In genomic region chr2:224922142-224922727, GRCh38 we compare ENCODE assay signal across 8 cellular contexts.
DNase-seq lines count a peak whose midpoint lies in the region; ATAC-seq and TF ChIP-seq lines count a peak whose summit lies in the region.

No MANE protein-coding gene starts in this region.

- no peaks in the 10 kb centered on the region for H3K9me3 Mint-ChIP-seq in stimulated activated naive CD8-positive, alpha-beta T cell treated with anti-CD3 and anti-CD28 coated beads, Interleukin-15, Interleukin-2, amounts not matched to agents 100 ng/mL and 50 ng/mL, for 24 hours
- no peaks in the 10 kb centered on the region for H3K9me3 Mint-ChIP-seq in activated CD8-positive, alpha-beta T cell treated with anti-CD3 and anti-CD28 coated beads, Interleukin-2, amount 10 ng/mL, durations not matched to agents 7 days and 5 days (ENCODE audit: insufficient read depth)

- no peak for TF ChIP-seq POLR2A in spleen (IDR thresholded peaks at IDR 0.05)

- H3K4me3 Mint-ChIP-seq in stimulated activated naive CD8-positive, alpha-beta T cell treated with anti-CD3 and anti-CD28 coated beads, Interleukin-15, Interleukin-2, amounts not matched to agents 100 ng/mL and 50 ng/mL, for 24 hours, result peak overlapping the region; percentile 44
- H3K4me3 Mint-ChIP-seq in activated CD8-positive, alpha-beta T cell treated with anti-CD3 and anti-CD28 coated beads, Interleukin-2, amount 10 ng/mL, durations not matched to agents 7 days and 5 days, result peak overlapping the region; percentile 41

- H3K27ac ChIP-seq in spleen, result peak overlapping the region; percentile 11 to 86 (median 74)

- H3K9me3 ChIP-seq in spleen, result no peaks in the 10 kb centered on the region

- intact Hi-C loops in spleen (cut with DNase I; ENCODE audit: low total_unique reads), result no loop called here

- H3K27ac Mint-ChIP-seq in stimulated activated naive CD8-positive, alpha-beta T cell treated with anti-CD3 and anti-CD28 coated beads, Interleukin-15, Interleukin-2, amounts not matched to agents 100 ng/mL and 50 ng/mL, for 24 hours, result peak overlapping the region; percentile 99
- H3K27ac Mint-ChIP-seq in activated CD8-positive, alpha-beta T cell treated with anti-CD3 and anti-CD28 coated beads, Interleukin-2, amount 10 ng/mL, durations not matched to agents 7 days and 5 days, result peak overlapping the region; percentile 78

- CTCF ChIA-PET in activated CD8-positive, alpha-beta T cell treated with anti-CD3 and anti-CD28 coated beads, Interleukin-2, amount 10 ng/mL, durations not matched to agents 7 days and 5 days (lab: Charles Lee), result interaction anchor here (0.6 to 1.8 kb wide), 6 partner anchors 10 to 119 kb away, joined by 3 to 4 read pairs (median 3); partner anchors contain the start of gene DOCK10

- H3K36me3 Mint-ChIP-seq in stimulated activated naive CD8-positive, alpha-beta T cell treated with anti-CD3 and anti-CD28 coated beads, Interleukin-15, Interleukin-2, amounts not matched to agents 100 ng/mL and 50 ng/mL, for 24 hours (ENCODE audit: low read depth), result peaks cover 46% of the 10 kb centered on the region
- H3K36me3 Mint-ChIP-seq in activated CD8-positive, alpha-beta T cell treated with anti-CD3 and anti-CD28 coated beads, Interleukin-2, amount 10 ng/mL, durations not matched to agents 7 days and 5 days (ENCODE audit: low read depth), result peaks cover 53% of the 10 kb centered on the region

- no peak for TF ChIP-seq CTCF in spleen (IDR thresholded peaks at IDR 0.05 in 8 of 11, conservative IDR thresholded peaks at IDR 0.05 in 3 of 11)

- H3K27me3 Mint-ChIP-seq in stimulated activated naive CD8-positive, alpha-beta T cell treated with anti-CD3 and anti-CD28 coated beads, Interleukin-15, Interleukin-2, amounts not matched to agents 100 ng/mL and 50 ng/mL, for 24 hours, result no peaks in the 10 kb centered on the region
- no peaks in the 10 kb centered on the region for H3K27me3 Mint-ChIP-seq in activated CD8-positive, alpha-beta T cell treated with anti-CD3 and anti-CD28 coated beads, Interleukin-2, amount 10 ng/mL, durations not matched to agents 7 days and 5 days (ENCODE audit: low read depth)

- peaks cover 58% of the 10 kb centered on the region for H3K4me1 Mint-ChIP-seq in stimulated activated naive CD8-positive, alpha-beta T cell treated with anti-CD3 and anti-CD28 coated beads, Interleukin-15, Interleukin-2, amounts not matched to agents 100 ng/mL and 50 ng/mL, for 24 hours (ENCODE audit: low read depth)
- peaks cover 58% of the 10 kb centered on the region for H3K4me1 Mint-ChIP-seq in activated CD8-positive, alpha-beta T cell treated with anti-CD3 and anti-CD28 coated beads, Interleukin-2, amount 10 ng/mL, durations not matched to agents 7 days and 5 days (ENCODE audit: low read depth)

- no peak for DNase-seq in stimulated activated naive CD8-positive, alpha-beta T cell treated with anti-CD3 and anti-CD28 coated beads, Interleukin-15, Interleukin-2, amounts not matched to agents 100 U/mL and 50 U/mL, for 24 hours
- no peak for DNase-seq in activated CD8-positive, alpha-beta T cell treated with anti-CD3 and anti-CD28 coated beads, Interleukin-2, amount 10 ng/mL, durations not matched to agents 7 days and 5 days
- DNase-seq in spleen (no peak), NCI-H510A (lab: John Stamatoyannopoulos, UW) (no peak), NCI-H146 (lab: John Stamatoyannopoulos, UW) (no peak)
- no peak for DNase-seq in stimulated activated naive CD4-positive, alpha-beta T cell (lab: John Stamatoyannopoulos, UW)

- H3K4me1 ChIP-seq in spleen, result peaks cover 33 to 81% (median 70%) of the 10 kb centered on the region in 6 donors

- H3K36me3 ChIP-seq in spleen, result peaks cover 0 to 49% (median 0%) of the 10 kb centered on the region in 6 donors

- WGBS in spleen, 5 donors, result 14 to 47% (median 36%) methylated on average over 2 of the region's 2 CpGs

- no peak for ATAC-seq in stimulated activated naive CD8-positive, alpha-beta T cell treated with anti-CD3 and anti-CD28 coated beads, Interleukin-15, Interleukin-2, amounts not matched to agents 100 U/mL and 50 U/mL, for 24 hours
- ATAC-seq in HG03139 (IDR thresholded peaks at IDR 0.05; ENCODE audit: unreplicated experiment), result peak; percentile 71
- peak; percentile 27 for ATAC-seq in activated CD8-positive, alpha-beta T cell treated with anti-CD3 and anti-CD28 coated beads, Interleukin-2, amount 10 ng/mL, durations not matched to agents 7 days and 5 days

- POLR2A ChIA-PET in activated CD8-positive, alpha-beta T cell treated with anti-CD3 and anti-CD28 coated beads, Interleukin-2, amount 10 ng/mL, durations not matched to agents 7 days and 5 days (lab: Charles Lee), result interaction anchor here (0.7 to 2.3 kb wide), 6 partner anchors 8 to 120 kb away, joined by 3 to 20 read pairs (median 8); partner anchors contain the start of gene DOCK10

- H3K4me3 ChIP-seq in spleen, result peak overlapping the region in 1 of 8 donors; percentile 21

- H3K27me3 ChIP-seq in spleen (replicated peaks in 1 of 7), result no peaks in the 10 kb centered on the region
